29 cellular contexts compared by ENCODE assay signal in genomic region chr2:44150473-44150872, GRCh38.
"Had no signal": no experiment of that assay in that cellular context is flagged by ENCODE, and none has a peak within 500 bp of the region (broad histone marks: within the 10 kb centered on the region; RNA-seq: fewer than 3 reads in every experiment).

No MANE protein-coding gene starts in this region.

- H3K9me3 Mint-ChIP-seq: natural killer cell treated with Interleukin-12 subunit alpha and Interleukin-12 subunit beta and Interleukin-15 and Interleukin-18, amount 100 ng/mL, for 72 hours; neural crest cell; stimulated activated effector memory CD8-positive, alpha-beta T cell treated with anti-CD3 and anti-CD28 coated beads, Interleukin-12 subunit alpha, Interleukin-12 subunit beta, amount 100 ng/mL, for 72 hours; stimulated activated naive CD8-positive, alpha-beta T cell treated with anti-CD3 and anti-CD28 coated beads, Interleukin-15, Interleukin-2, amounts not matched to agents 100 ng/mL and 50 ng/mL, for 24 hours; type B pancreatic cell had no signal

- H3K79me2 ChIP-seq: hepatocyte had no signal

- H3K27me3 ChIP-seq: hepatocyte, left lung, pancreas, spleen, suprapubic skin, tibial artery, uterus had no signal

- H3K36me3 ChIP-seq: heart right ventricle, left lung, lower lobe of right lung, pancreas, prostate gland, spleen, suprapubic skin, thoracic aorta, tibial artery, uterus had no signal

- H3K4me2 ChIP-seq: hepatocyte had no signal

- H3K4me1 Mint-ChIP-seq: naive thymus-derived CD4-positive, alpha-beta T cell; neural crest cell; stimulated activated effector memory CD8-positive, alpha-beta T cell treated with anti-CD3 and anti-CD28 coated beads, Interleukin-12 subunit alpha, Interleukin-12 subunit beta, amount 100 ng/mL, for 72 hours had no signal

- FAIRE-seq: kidney, pancreas, small intestine had no signal

- H3K4me1 ChIP-seq: left lung, lower lobe of right lung, pancreas, prostate gland, spleen, suprapubic skin, tibial artery, uterus had no signal

- H2AFZ ChIP-seq: hepatocyte had no signal

- H3K27ac Mint-ChIP-seq: naive thymus-derived CD4-positive, alpha-beta T cell; natural killer cell treated with Interleukin-12 subunit alpha and Interleukin-12 subunit beta and Interleukin-15 and Interleukin-18, amount 100 ng/mL, for 72 hours; stimulated activated effector memory CD8-positive, alpha-beta T cell treated with anti-CD3 and anti-CD28 coated beads, Interleukin-12 subunit alpha, Interleukin-12 subunit beta, amount 100 ng/mL, for 72 hours; stimulated activated naive CD8-positive, alpha-beta T cell treated with anti-CD3 and anti-CD28 coated beads, Interleukin-15, Interleukin-2, amounts not matched to agents 100 ng/mL and 50 ng/mL, for 24 hours; type B pancreatic cell had no signal

- H3K4me3 Mint-ChIP-seq: naive thymus-derived CD4-positive, alpha-beta T cell; natural killer cell treated with Interleukin-12 subunit alpha and Interleukin-12 subunit beta and Interleukin-15 and Interleukin-18, amount 100 ng/mL, for 72 hours; neural crest cell; stimulated activated effector memory CD8-positive, alpha-beta T cell treated with anti-CD3 and anti-CD28 coated beads, Interleukin-12 subunit alpha, Interleukin-12 subunit beta, amount 100 ng/mL, for 72 hours; stimulated activated naive CD8-positive, alpha-beta T cell treated with anti-CD3 and anti-CD28 coated beads, Interleukin-15, Interleukin-2, amounts not matched to agents 100 ng/mL and 50 ng/mL, for 24 hours; type B pancreatic cell had no signal

- DNase-seq: heart right ventricle; kidney; left colon; left lung; lower lobe of right lung; mammary epithelial cell; midbrain; mucosa of descending colon; naive thymus-derived CD4-positive, alpha-beta T cell; nucleus accumbens; pancreas; retina; right cardiac atrium; small intestine; spleen; stimulated activated CD4-positive, alpha-beta T cell treated with anti-CD3 and anti-CD28 coated beads, Interleukin-4, amount 100 ng/mL, for 24 hours; stimulated activated naive CD4-positive, alpha-beta T cell; tibial artery; uterus had no signal

- H3K9me3 ChIP-seq: heart right ventricle, left lung, lower lobe of right lung, mucosa of descending colon, pancreas, prostate gland, spleen, suprapubic skin, thoracic aorta, tibial artery, uterus had no signal

- H3K27ac ChIP-seq: heart right ventricle, hepatocyte, left lung, lower lobe of right lung, pancreas, prostate gland, spleen, suprapubic skin, thoracic aorta, tibial artery, uterus had no signal

- H3K36me3 Mint-ChIP-seq: naive thymus-derived CD4-positive, alpha-beta T cell; natural killer cell treated with Interleukin-12 subunit alpha and Interleukin-12 subunit beta and Interleukin-15 and Interleukin-18, amount 100 ng/mL, for 72 hours; stimulated activated effector memory CD8-positive, alpha-beta T cell treated with anti-CD3 and anti-CD28 coated beads, Interleukin-12 subunit alpha, Interleukin-12 subunit beta, amount 100 ng/mL, for 72 hours; type B pancreatic cell had no signal

- H3K4me3 ChIP-seq: heart right ventricle, hepatocyte, left lung, lower lobe of right lung, mucosa of descending colon, pancreas, prostate gland, spleen, suprapubic skin, thoracic aorta, tibial artery, uterus had no signal

- ATAC-seq: heart right ventricle; left colon; left lung; lower lobe of right lung; mucosa of descending colon; naive thymus-derived CD4-positive, alpha-beta T cell; natural killer cell treated with Interleukin-12 subunit alpha and Interleukin-12 subunit beta and Interleukin-15 and Interleukin-18, amount 100 ng/mL, for 72 hours; pancreas; right cardiac atrium; sciatic nerve had no signal
